ENCODE assay signal across 10 cellular contexts in the genomic region with DNA sequence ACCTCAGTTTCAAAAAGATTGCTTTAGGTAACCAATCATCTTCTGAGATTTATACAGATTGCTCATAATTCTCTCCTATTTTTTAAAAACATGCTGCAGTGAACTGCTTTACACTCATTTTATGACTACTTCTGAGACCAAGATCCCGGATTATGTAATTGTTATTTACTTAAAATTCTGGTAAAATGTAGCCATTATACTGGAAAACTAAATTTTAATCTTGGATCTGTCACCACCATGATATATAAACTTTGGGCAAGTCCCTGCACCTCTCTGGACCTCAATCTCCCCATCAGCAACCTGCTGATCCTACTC. TPM values are rescaled to one million over a fixed set of nuclear protein-coding genes. Genes with fewer than 3 reads are reported as not detected.
A peak's percentile ranks its signal among the peaks of the same experiment; 100 is the strongest.
DNase-seq lines count a peak whose midpoint lies in the region; ATAC-seq, FAIRE-seq and TF ChIP-seq lines count a peak whose summit lies in the region.
"Had no signal": no experiment of that assay in that cellular context is flagged by ENCODE, and none has a peak within 500 bp of the region (broad histone marks: within the 10 kb centered on the region; RNA-seq: fewer than 3 reads in every experiment).

No MANE protein-coding gene starts in this region.

- no peaks in the 10 kb centered on the region for H4K20me1 ChIP-seq in keratinocyte (ENCODE audit: control insufficient read depth, extremely low read depth, insufficient read depth, low read length)

- H3K36me3 ChIP-seq in keratinocyte (ENCODE audit: control insufficient read depth in 2 of 2, extremely low read depth in 1 of 2, insufficient read depth in 2 of 2, low read length in 2 of 2) (peaks cover 5% of the 10 kb centered on the region in 2 experiments), thoracic aorta (no peaks in the 10 kb centered on the region)

- POLR2A ChIA-PET in activated naive CD8-positive, alpha-beta T cell treated with anti-CD3 and anti-CD28 coated beads, Interleukin-2, amount 10 ng/mL, durations not matched to agents 7 days and 5 days (lab: Charles Lee): interaction anchor here (0.7 kb wide), 1 partner anchor 217 kb away, joined by 4 read pairs; no protein-coding TSS in a partner anchor

- H3K9ac ChIP-seq in keratinocyte (ENCODE audit: control insufficient read depth, extremely low read depth, insufficient read depth, low read length): no peak overlapping the region

- no peaks in the 10 kb centered on the region for H3K27me3 ChIP-seq in keratinocyte (ENCODE audit: control insufficient read depth, extremely low read depth, insufficient read depth, low read length)
- no peaks in the 10 kb centered on the region for H3K27me3 ChIP-seq in thoracic aorta (replicated peaks; ENCODE audit: insufficient read depth)

- no peak overlapping the region for H2AFZ ChIP-seq in keratinocyte (ENCODE audit: control insufficient read depth, low read length)

- DNase-seq in activated T-cell treated with anti-CD3 and anti-CD28 coated beads, Interleukin-2, amount 50 U/mL, for 4 hours: no peak
- DNase-seq in activated T-cell treated with anti-CD3 and anti-CD28 coated beads for 4 hours (no peak), keratinocyte (ENCODE audit: low read depth, low spot score) (no peak), thoracic aorta (ENCODE audit: low spot score) (no peak), erythroblast (lab: John Stamatoyannopoulos, UW) (no peak)
- no peak for DNase-seq in activated naive CD8-positive, alpha-beta T cell treated with anti-CD3 and anti-CD28 coated beads, Interleukin-2, amount 10 ng/mL, durations not matched to agents 7 days and 5 days
- DNase-seq: CD4-positive, CD25-positive, alpha-beta regulatory T cell; NK-92 treated with Interleukin-12 subunit alpha and Interleukin-12 subunit beta, amount 100 ng/mL, for 24 hours had no signal

- H3K4me1 Mint-ChIP-seq in activated T-cell treated with anti-CD3 and anti-CD28 coated beads, Interleukin-2, amount 50 U/mL, for 4 hours (ENCODE audit: low read depth): peaks cover 14% of the 10 kb centered on the region
- H3K4me1 Mint-ChIP-seq in activated naive CD8-positive, alpha-beta T cell treated with anti-CD3 and anti-CD28 coated beads, Interleukin-2, amount 10 ng/mL, durations not matched to agents 7 days and 5 days: peaks cover 16% of the 10 kb centered on the region

- no peak for FAIRE-seq in keratinocyte (lab: Jason Lieb, UNC)

- no peak for ATAC-seq in activated T-cell treated with anti-CD3 and anti-CD28 coated beads, Interleukin-2, amount 50 U/mL, for 4 hours
- ATAC-seq in activated naive CD8-positive, alpha-beta T cell treated with anti-CD3 and anti-CD28 coated beads, Interleukin-2, amount 10 ng/mL, durations not matched to agents 7 days and 5 days (ENCODE audit: low read depth): no peak
- no peak for ATAC-seq in thoracic aorta (ENCODE audit: insufficient number of reproducible peaks, low FRiP score, low read depth)
- ATAC-seq in GM18868 (IDR thresholded peaks at IDR 0.05; ENCODE audit: unreplicated experiment): no peak
- no peak for ATAC-seq in esophagus mucosa

- peaks cover 11% of the 10 kb centered on the region for H3K79me2 ChIP-seq in keratinocyte (ENCODE audit: control insufficient read depth, insufficient read depth, low read length)

- no peaks in the 10 kb centered on the region for H3K36me3 Mint-ChIP-seq in activated T-cell treated with anti-CD3 and anti-CD28 coated beads, Interleukin-2, amount 50 U/mL, for 4 hours (ENCODE audit: insufficient read depth)
- peaks cover 2% of the 10 kb centered on the region for H3K36me3 Mint-ChIP-seq in activated naive CD8-positive, alpha-beta T cell treated with anti-CD3 and anti-CD28 coated beads, Interleukin-2, amount 10 ng/mL, durations not matched to agents 7 days and 5 days

- no peak for TF ChIP-seq POLR2A in erythroblast (IDR thresholded peaks at IDR 0.05; ENCODE audit: low read length)

- H3K4me3 Mint-ChIP-seq in activated T-cell treated with anti-CD3 and anti-CD28 coated beads, Interleukin-2, amount 50 U/mL, for 4 hours: peak overlapping the region; percentile 77
- peak overlapping the region; percentile 88 for H3K4me3 Mint-ChIP-seq in activated naive CD8-positive, alpha-beta T cell treated with anti-CD3 and anti-CD28 coated beads, Interleukin-2, amount 10 ng/mL, durations not matched to agents 7 days and 5 days

- peak overlapping the region; percentile 78 for H3K27ac Mint-ChIP-seq in activated naive CD8-positive, alpha-beta T cell treated with anti-CD3 and anti-CD28 coated beads, Interleukin-2, amount 10 ng/mL, durations not matched to agents 7 days and 5 days

- dilution Hi-C loops in keratinocyte (cut with MboI; ENCODE audit: extremely low pct_ligation_motif_present, low sequenced_read_pairs): no loop called here

- peaks cover 25% of the 10 kb centered on the region for H3K4me1 ChIP-seq in keratinocyte (ENCODE audit: control insufficient read depth, extremely low read depth, insufficient read depth, low read length)
- peaks cover 1 to 17% of the 10 kb centered on the region in 2 donors for H3K4me1 ChIP-seq in thoracic aorta (ENCODE audit: control insufficient read depth in 1 of 2, low read depth in 2 of 2)

- H3K9me1 ChIP-seq in keratinocyte (ENCODE audit: control insufficient read depth, extremely low read depth, insufficient read depth, low read length): no peaks in the 10 kb centered on the region

- H3K9me3 ChIP-seq in keratinocyte (ENCODE audit: control insufficient read depth, low read depth, low read length) (no peaks in the 10 kb centered on the region), thoracic aorta (no peaks in the 10 kb centered on the region)

- no peaks in the 10 kb centered on the region for H3K9me3 Mint-ChIP-seq in activated T-cell treated with anti-CD3 and anti-CD28 coated beads, Interleukin-2, amount 50 U/mL, for 4 hours
- no peaks in the 10 kb centered on the region for H3K9me3 Mint-ChIP-seq in activated naive CD8-positive, alpha-beta T cell treated with anti-CD3 and anti-CD28 coated beads, Interleukin-2, amount 10 ng/mL, durations not matched to agents 7 days and 5 days

- no peak for TF ChIP-seq CTCF in keratinocyte (optimal IDR thresholded peaks at IDR 0.05 in 1 of 3, IDR thresholded peaks at IDR 0.05 in 1 of 3, conservative IDR thresholded peaks at IDR 0.05 in 1 of 3; ENCODE audit: extremely low read depth in 1 of 3, insufficient read depth in 2 of 3, low read length in 3 of 3)
- TF ChIP-seq CTCF in thoracic aorta (IDR thresholded peaks at IDR 0.05): no peak

- H3K27ac ChIP-seq in keratinocyte (ENCODE audit: control insufficient read depth, insufficient read depth, low read length) (no peak overlapping the region), thoracic aorta (peak overlapping the region in 1 of 2 donors; percentile 62)

- peak overlapping the region; percentile 33 for H3K4me2 ChIP-seq in keratinocyte (ENCODE audit: control insufficient read depth, extremely low read depth, insufficient read depth, low read depth, low read length)

- H3K4me3 ChIP-seq in keratinocyte (ENCODE audit: control insufficient read depth in 2 of 3, extremely low read depth in 1 of 3, insufficient read depth in 2 of 3, low read depth in 1 of 3, low read length in 3 of 3) (no peak overlapping the region), thoracic aorta (peak overlapping the region; percentile 69)

- H3K27me3 Mint-ChIP-seq in activated T-cell treated with anti-CD3 and anti-CD28 coated beads, Interleukin-2, amount 50 U/mL, for 4 hours (ENCODE audit: low read depth): no peaks in the 10 kb centered on the region
- H3K27me3 Mint-ChIP-seq in activated naive CD8-positive, alpha-beta T cell treated with anti-CD3 and anti-CD28 coated beads, Interleukin-2, amount 10 ng/mL, durations not matched to agents 7 days and 5 days: no peaks in the 10 kb centered on the region

RNA-seq across cellular contexts. Expression of a gene that starts 0.5 kb away (rescaled TPM):
- 1 to 10 TPM; 1.1 to 1.4 (median 1.2) TPM for total RNA-seq in activated T-cell treated with anti-CD3 and anti-CD28 coated beads, Interleukin-2, amount 50 U/mL, for 4 hours
- 1 to 10 TPM; 2.1 to 2.4 TPM for total RNA-seq in activated naive CD8-positive, alpha-beta T cell treated with anti-CD3 and anti-CD28 coated beads, Interleukin-2, amount 10 ng/mL, durations not matched to agents 7 days and 5 days
- 61.6 to 92.4 TPM (median 74.1 TPM) in 3 replicates for polyA plus RNA-seq in keratinocyte
- polyA plus RNA-seq in keratinocyte (2011; ENCODE audit: low read depth): 7.0 TPM
- 52.3 and 78.5 TPM in 2 replicates for polyA plus RNA-seq in keratinocyte (2011; cell fraction: cytosol; rRNA removed)
- 61.9 and 89.3 TPM in 2 replicates for polyA plus RNA-seq in keratinocyte (2011; cell fraction: nucleus; rRNA removed)
- polyA plus RNA-seq in keratinocyte (2012; ENCODE audit: low replicate concordance): 20.2 and 62.6 TPM in 2 replicates
- polyA minus RNA-seq in keratinocyte: 42.6 to 54.4 TPM (median 49.9 TPM) in 3 replicates
- 72.1 TPM for polyA minus RNA-seq in keratinocyte (2011; cell fraction: cytosol; rRNA and poly(A)+ RNA removed)
- polyA minus RNA-seq in keratinocyte (2011; cell fraction: nucleus; rRNA and poly(A)+ RNA removed): 36.7 and 42.1 TPM in 2 replicates
- total RNA-seq in thoracic aorta (10 to 100 TPM; 66.9 to 74.7 TPM), esophagus mucosa (8.1 TPM)
- total RNA-seq: CD4-positive, CD25-positive, alpha-beta regulatory T cell had no signal

RNA-seq across cellular contexts. Expression of a gene that starts 24.3 kb away (rescaled TPM):
- 10 to 100 TPM; 14.0 to 16.9 (median 16.7) TPM for total RNA-seq in activated T-cell treated with anti-CD3 and anti-CD28 coated beads, Interleukin-2, amount 50 U/mL, for 4 hours
- total RNA-seq in activated naive CD8-positive, alpha-beta T cell treated with anti-CD3 and anti-CD28 coated beads, Interleukin-2, amount 10 ng/mL, durations not matched to agents 7 days and 5 days: 10 to 100 TPM; 23.4 to 24.2 TPM
- polyA plus RNA-seq in keratinocyte: 11.0 to 22.6 TPM (median 15.4 TPM) in 3 replicates
- polyA plus RNA-seq in keratinocyte (2011; ENCODE audit: low read depth): 3.5 TPM
- 12.8 and 13.4 TPM in 2 replicates for polyA plus RNA-seq in keratinocyte (2011; cell fraction: cytosol; rRNA removed)
- polyA plus RNA-seq in keratinocyte (2011; cell fraction: nucleus; rRNA removed): 22.4 and 26.5 TPM in 2 replicates
- polyA plus RNA-seq in keratinocyte (2012; ENCODE audit: low replicate concordance): 13.2 and 21.1 TPM in 2 replicates
- polyA minus RNA-seq in keratinocyte: 11.7 to 15.7 TPM (median 13.6 TPM) in 3 replicates
- polyA minus RNA-seq in keratinocyte (2011; cell fraction: cytosol; rRNA and poly(A)+ RNA removed): 12.1 TPM
- 7.1 and 12.6 TPM in 2 replicates for polyA minus RNA-seq in keratinocyte (2011; cell fraction: nucleus; rRNA and poly(A)+ RNA removed)
- total RNA-seq in thoracic aorta (10 to 100 TPM; 24.6 to 25.3 TPM), esophagus mucosa (13.7 TPM)

RNA-seq across cellular contexts. Expression of a gene that starts 55.1 kb away (rescaled TPM):
- not detected for total RNA-seq in activated T-cell treated with anti-CD3 and anti-CD28 coated beads, Interleukin-2, amount 50 U/mL, for 4 hours
- under 1 TPM; 0.08 to 0.20 TPM for total RNA-seq in activated naive CD8-positive, alpha-beta T cell treated with anti-CD3 and anti-CD28 coated beads, Interleukin-2, amount 10 ng/mL, durations not matched to agents 7 days and 5 days
- 0.01 TPM in 2 of 3 replicates, not detected in the other for polyA plus RNA-seq in keratinocyte
- polyA plus RNA-seq in keratinocyte (2011; ENCODE audit: low read depth): not detected
- polyA plus RNA-seq in keratinocyte (2011; cell fraction: cytosol; rRNA removed): 0.04 TPM in 1 of 2 replicates, not detected in the other
- 0.04 TPM in 1 of 2 replicates, not detected in the other for polyA plus RNA-seq in keratinocyte (2011; cell fraction: nucleus; rRNA removed)
- polyA plus RNA-seq in keratinocyte (2012; ENCODE audit: low replicate concordance): 0.13 and 0.35 TPM in 2 replicates
- 0.10 TPM in 1 of 3 replicates, not detected in the others for polyA minus RNA-seq in keratinocyte
- polyA minus RNA-seq in keratinocyte (2011; cell fraction: cytosol; rRNA and poly(A)+ RNA removed): not detected
- polyA minus RNA-seq in keratinocyte (2011; cell fraction: nucleus; rRNA and poly(A)+ RNA removed): not detected in 2 replicates
- total RNA-seq in thoracic aorta (under 1 TPM; 0.27 to 0.71 TPM), esophagus mucosa (0.08 TPM)
- total RNA-seq: CD4-positive, CD25-positive, alpha-beta regulatory T cell had no signal
